In the genomic region with DNA sequence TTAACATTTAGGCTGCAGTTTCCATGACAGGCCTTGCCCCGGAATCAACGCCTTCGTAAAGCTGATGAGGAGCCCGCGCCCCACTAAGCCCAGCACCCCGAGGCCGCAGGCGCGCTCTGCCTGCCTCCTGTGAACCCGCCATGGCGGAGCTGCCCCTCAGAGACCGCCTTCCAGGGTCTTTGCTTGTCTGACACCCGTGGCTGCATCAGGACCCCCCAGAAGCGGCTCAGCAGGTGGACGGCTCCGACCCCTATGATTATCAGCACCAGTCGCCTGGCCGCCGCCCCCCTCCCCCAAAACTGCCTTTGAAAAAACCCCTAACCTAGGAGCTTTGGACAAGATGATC, we compare ENCODE assay signal across 1 cellular context.
TF ChIP-seq lines count a peak whose summit lies in the region.

No MANE protein-coding gene starts in this region.

TF ChIP-seq in IMR-90, 13 proteins besides CTCF, POLR2A, EP300 and RAD21 (continued from another document):
- TF ChIP-seq, protein P1, sequence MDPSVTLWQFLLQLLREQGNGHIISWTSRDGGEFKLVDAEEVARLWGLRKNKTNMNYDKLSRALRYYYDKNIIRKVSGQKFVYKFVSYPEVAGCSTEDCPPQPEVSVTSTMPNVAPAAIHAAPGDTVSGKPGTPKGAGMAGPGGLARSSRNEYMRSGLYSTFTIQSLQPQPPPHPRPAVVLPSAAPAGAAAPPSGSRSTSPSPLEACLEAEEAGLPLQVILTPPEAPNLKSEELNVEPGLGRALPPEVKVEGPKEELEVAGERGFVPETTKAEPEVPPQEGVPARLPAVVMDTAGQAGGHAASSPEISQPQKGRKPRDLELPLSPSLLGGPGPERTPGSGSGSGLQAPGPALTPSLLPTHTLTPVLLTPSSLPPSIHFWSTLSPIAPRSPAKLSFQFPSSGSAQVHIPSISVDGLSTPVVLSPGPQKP (IDR thresholded peaks at IDR 0.05; ENCODE audit: borderline replicate concordance, low read depth, low read length), result no peak
- TF ChIP-seq, protein P2, sequence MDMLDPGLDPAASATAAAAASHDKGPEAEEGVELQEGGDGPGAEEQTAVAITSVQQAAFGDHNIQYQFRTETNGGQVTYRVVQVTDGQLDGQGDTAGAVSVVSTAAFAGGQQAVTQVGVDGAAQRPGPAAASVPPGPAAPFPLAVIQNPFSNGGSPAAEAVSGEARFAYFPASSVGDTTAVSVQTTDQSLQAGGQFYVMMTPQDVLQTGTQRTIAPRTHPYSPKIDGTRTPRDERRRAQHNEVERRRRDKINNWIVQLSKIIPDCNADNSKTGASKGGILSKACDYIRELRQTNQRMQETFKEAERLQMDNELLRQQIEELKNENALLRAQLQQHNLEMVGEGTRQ (IDR thresholded peaks at IDR 0.05; ENCODE audit: low read depth, low read length), result no peak
- TF ChIP-seq SMC3 (IDR thresholded peaks at IDR 0.05; ENCODE audit: low read depth, low read length) (no peak), RFX5 (IDR thresholded peaks at IDR 0.05; ENCODE audit: low read depth, low read length) (no peak), RCOR1 (IDR thresholded peaks at IDR 0.05; ENCODE audit: insufficient replicate concordance, low read length) (no peak), NFE2L2 (IDR thresholded peaks at IDR 0.05; ENCODE audit: low read depth, low read length) (no peak), MAFK (IDR thresholded peaks at IDR 0.05; ENCODE audit: low read depth, low read length) (no peak), MAZ (IDR thresholded peaks at IDR 0.05; ENCODE audit: borderline replicate concordance, low read depth, low read length) (no peak), CEBPB (IDR thresholded peaks at IDR 0.05; ENCODE audit: low read depth, low read length) (no peak), BHLHE40 (IDR thresholded peaks at IDR 0.05; ENCODE audit: low read depth, low read length) (no peak), CHD1 (IDR thresholded peaks at IDR 0.05; ENCODE audit: low read depth, low read length) (no peak)
